Comparison of ENCODE assay signal across 1 cellular context in genomic region chr9:26656003-26656940, GRCh38.
TF ChIP-seq lines count a peak whose summit lies in the region.

No MANE protein-coding gene starts in this region.

TF ChIP-seq in HCT116, 20 proteins besides CTCF, POLR2A, EP300 and RAD21 (continued from another document):
- TF ChIP-seq YY1 (IDR thresholded peaks at IDR 0.05; ENCODE audit: extremely low read depth, insufficient replicate concordance, low read depth, low read length) (no peak), SP1 (IDR thresholded peaks at IDR 0.05; ENCODE audit: low read depth) (no peak), ZFX (IDR thresholded peaks at IDR 0.05) (no peak), EGR1 (IDR thresholded peaks at IDR 0.05; ENCODE audit: low read depth) (no peak), EZH2 (IDR thresholded peaks at IDR 0.05) (no peak), CBX3 (IDR thresholded peaks at IDR 0.05; ENCODE audit: low read depth) (no peak), ATF3 (IDR thresholded peaks at IDR 0.05) (no peak), TCF7L2 (IDR thresholded peaks at IDR 0.05; ENCODE audit: borderline replicate concordance, extremely low read depth, insufficient read depth, insufficient read length) (no peak), ZBTB33 (IDR thresholded peaks at IDR 0.05; ENCODE audit: extremely low read depth, insufficient replicate concordance, low read length) (no peak), ZNF274 (IDR thresholded peaks at IDR 0.05; ENCODE audit: low read depth, low read length) (no peak), ELF1 (IDR thresholded peaks at IDR 0.05; ENCODE audit: borderline replicate concordance, low read depth) (no peak)
